In the genomic region with DNA sequence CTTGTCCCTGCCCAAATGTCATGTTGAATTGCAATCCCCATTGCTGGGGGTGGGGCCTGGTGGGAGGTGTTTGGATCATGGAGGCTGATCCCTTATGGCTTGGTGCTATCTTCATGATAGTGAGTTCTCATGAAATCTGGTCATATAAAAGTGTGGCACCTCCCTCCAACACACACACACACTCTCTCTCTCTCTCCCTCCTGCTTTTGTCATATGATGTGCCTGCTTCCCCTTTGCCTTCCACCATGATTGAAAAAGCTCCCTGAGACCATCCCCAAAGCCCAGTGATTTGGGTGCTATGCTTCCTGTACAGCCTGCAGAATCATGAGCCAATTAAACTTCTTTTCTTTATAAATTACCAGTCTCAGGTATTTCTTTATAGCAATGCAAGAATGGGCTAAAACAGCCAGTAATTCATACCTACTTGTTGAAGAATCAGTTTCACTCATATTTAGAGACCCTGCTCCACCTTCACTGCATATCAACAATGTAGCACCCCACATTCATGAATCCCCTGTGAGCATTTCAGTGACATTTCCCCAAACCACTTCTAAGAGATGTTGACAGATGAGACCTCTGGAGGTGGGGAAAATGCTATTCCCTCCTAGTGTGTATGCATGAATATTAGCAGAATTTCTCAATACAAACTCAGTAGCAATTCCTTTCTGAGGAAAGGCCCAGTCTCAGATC, we compare ENCODE assay signal across 21 cellular contexts. TPM values are rescaled to one million over a fixed set of nuclear protein-coding genes. Genes with fewer than 3 reads are reported as not detected.
DNase-seq lines count a peak whose midpoint lies in the region; ATAC-seq and TF ChIP-seq lines count a peak whose summit lies in the region.
"Had no signal": no experiment of that assay in that cellular context is flagged by ENCODE, and none has a peak within 500 bp of the region (broad histone marks: within the 10 kb centered on the region; RNA-seq: fewer than 3 reads in every experiment).

No MANE protein-coding gene starts in this region.

- no peaks in the 10 kb centered on the region for H3K27me3 ChIP-seq in BLaER1
- H3K27me3 ChIP-seq in CD4-positive, alpha-beta T cell (ENCODE audit: control insufficient read depth, insufficient read depth, low read length), result no peaks in the 10 kb centered on the region
- H3K27me3 ChIP-seq in naive thymus-derived CD4-positive, alpha-beta T cell (ENCODE audit: control insufficient read depth in 2 of 2, insufficient read depth in 2 of 2, low read length in 2 of 2), result no peaks in the 10 kb centered on the region
- H3K27me3 ChIP-seq in right atrium auricular region, result no peaks in the 10 kb centered on the region
- H3K27me3 ChIP-seq: gastroesophageal sphincter, SJCRH30, upper lobe of left lung had no signal

- no peak for DNase-seq in CD4-positive, alpha-beta T cell
- DNase-seq in T-helper 17 cell (no peak), right atrium auricular region (ENCODE audit: low spot score) (no peak)
- no peak for DNase-seq in naive thymus-derived CD4-positive, alpha-beta T cell
- DNase-seq: activated CD8-positive, alpha-beta memory T cell treated with anti-CD3 and anti-CD28 coated beads for 24 hours; activated gamma-delta T cell; cerebellar nuclear complex; HCEC 1CT; KG1; NCI-H1048; NCI-H1930; NCI-H345; SJCRH30; upper lobe of left lung; WERI-Rb-1 had no signal

- peak overlapping the region; percentile 97 for H3K27ac Mint-ChIP-seq in CD4-positive, alpha-beta T cell
- peak overlapping the region; percentile 98 for H3K27ac Mint-ChIP-seq in T-helper 17 cell
- H3K27ac Mint-ChIP-seq in naive thymus-derived CD4-positive, alpha-beta T cell, result peak overlapping the region; percentile 62 to 99 (median 93)
- H3K27ac Mint-ChIP-seq: T-helper 2 cell treated with Interferon-gamma antibody and Interleukin-4, amounts not matched to agents 5 μg/mL and 100 μg/mL, for 36 hours had no signal

- no peaks in the 10 kb centered on the region for H3K36me3 Mint-ChIP-seq in CD4-positive, alpha-beta T cell (ENCODE audit: low read depth)
- H3K36me3 Mint-ChIP-seq in T-helper 17 cell (ENCODE audit: low read depth), result no peaks in the 10 kb centered on the region
- H3K36me3 Mint-ChIP-seq in naive thymus-derived CD4-positive, alpha-beta T cell, result peaks cover 0 to 23% (median 3%) of the 10 kb centered on the region in 5 donors

- no peaks in the 10 kb centered on the region for H4K20me1 ChIP-seq in BLaER1

- H3K9me3 ChIP-seq in BLaER1 (peaks cover 19% of the 10 kb centered on the region), T-helper 17 cell (ENCODE audit: control insufficient read depth, low read length, poor library complexity, severe bottlenecking) (no peaks in the 10 kb centered on the region), right atrium auricular region (no peaks in the 10 kb centered on the region)
- H3K9me3 ChIP-seq in CD4-positive, alpha-beta T cell (ENCODE audit: control insufficient read depth, low read length), result no peaks in the 10 kb centered on the region
- no peaks in the 10 kb centered on the region for H3K9me3 ChIP-seq in naive thymus-derived CD4-positive, alpha-beta T cell (ENCODE audit: control insufficient read depth in 2 of 3, low read length in 3 of 3)
- H3K9me3 ChIP-seq: gastroesophageal sphincter, SJCRH30, upper lobe of left lung had no signal

- CTCF ChIA-PET in CD4-positive, alpha-beta T cell (lab: Charles Lee), result interaction anchor here (1.7 to 1.8 kb wide), 2 partner anchors 19 to 50 kb away, joined by 4 read pairs; no protein-coding TSS in a partner anchor
- CTCF ChIA-PET in naive thymus-derived CD4-positive, alpha-beta T cell (lab: Charles Lee), result interaction anchor here (0.6 to 1.7 kb wide), 6 partner anchors 8 to 148 kb away, joined by 3 to 6 read pairs (median 4); no protein-coding TSS in a partner anchor

- H3K4me3 ChIP-seq in BLaER1, result no peak overlapping the region
- H3K4me3 ChIP-seq in naive thymus-derived CD4-positive, alpha-beta T cell (ENCODE audit: low read length), result no peak overlapping the region
- H3K4me3 ChIP-seq in right atrium auricular region, result no peak overlapping the region
- H3K4me3 ChIP-seq: gastroesophageal sphincter, SJCRH30, upper lobe of left lung had no signal

- no peak overlapping the region for H3K9ac ChIP-seq in BLaER1

- H3K36me3 ChIP-seq in BLaER1 (no peaks in the 10 kb centered on the region), right atrium auricular region (peaks cover 2% of the 10 kb centered on the region)
- H3K36me3 ChIP-seq in naive thymus-derived CD4-positive, alpha-beta T cell (ENCODE audit: control insufficient read depth in 2 of 3, insufficient read depth in 3 of 3, low read length in 3 of 3), result no peaks in the 10 kb centered on the region
- H3K36me3 ChIP-seq: gastroesophageal sphincter, SJCRH30, WERI-Rb-1 had no signal

- peaks cover 37% of the 10 kb centered on the region for H3K4me1 ChIP-seq in BLaER1
- H3K4me1 ChIP-seq in naive thymus-derived CD4-positive, alpha-beta T cell (ENCODE audit: control insufficient read depth in 2 of 2, insufficient read depth in 2 of 2, low read length in 2 of 2), result peaks cover 13 to 66% of the 10 kb centered on the region in 2 donors
- no peaks in the 10 kb centered on the region for H3K4me1 ChIP-seq in right atrium auricular region
- H3K4me1 ChIP-seq: gastroesophageal sphincter had no signal

- TF ChIP-seq CTCF in CD4-positive, alpha-beta T cell (IDR thresholded peaks at IDR 0.05), result no peak
- no peak for TF ChIP-seq CTCF in right atrium auricular region (IDR thresholded peaks at IDR 0.05)

- peaks cover 90% of the 10 kb centered on the region for H3K4me1 Mint-ChIP-seq in CD4-positive, alpha-beta T cell (ENCODE audit: low read depth)
- H3K4me1 Mint-ChIP-seq in T-helper 17 cell, result peaks cover 58% of the 10 kb centered on the region
- H3K4me1 Mint-ChIP-seq in naive thymus-derived CD4-positive, alpha-beta T cell, result peaks cover 44 to 87% (median 85%) of the 10 kb centered on the region in 7 donors

- H3K4me3 Mint-ChIP-seq in CD4-positive, alpha-beta T cell, result peak overlapping the region; percentile 50
- no peak overlapping the region for H3K4me3 Mint-ChIP-seq in T-helper 17 cell
- H3K4me3 Mint-ChIP-seq in naive thymus-derived CD4-positive, alpha-beta T cell, result peak overlapping the region in 9 of 10 donors; percentile 4 to 75 (median 47)
- H3K4me3 Mint-ChIP-seq: T-helper 2 cell treated with Interferon-gamma antibody and Interleukin-4, amounts not matched to agents 5 μg/mL and 100 μg/mL, for 36 hours had no signal

- H3K9me3 Mint-ChIP-seq in CD4-positive, alpha-beta T cell, result peaks cover 2% of the 10 kb centered on the region
- peaks cover 0 to 11% (median 0%) of the 10 kb centered on the region in 11 donors for H3K9me3 Mint-ChIP-seq in naive thymus-derived CD4-positive, alpha-beta T cell
- H3K9me3 Mint-ChIP-seq: T-helper 2 cell treated with Interferon-gamma antibody and Interleukin-4, amounts not matched to agents 5 μg/mL and 100 μg/mL, for 36 hours had no signal

- H3K27me3 Mint-ChIP-seq in CD4-positive, alpha-beta T cell, result no peaks in the 10 kb centered on the region
- H3K27me3 Mint-ChIP-seq in T-helper 17 cell, result no peaks in the 10 kb centered on the region
- no peaks in the 10 kb centered on the region for H3K27me3 Mint-ChIP-seq in naive thymus-derived CD4-positive, alpha-beta T cell

- peak overlapping the region; percentile 44 for H3K4me2 ChIP-seq in BLaER1

- H3K27ac ChIP-seq in BLaER1, result no peak overlapping the region
- no peak overlapping the region for H3K27ac ChIP-seq in CD4-positive, alpha-beta T cell (ENCODE audit: low read depth, low read length)
- peak overlapping the region; percentile 34 for H3K27ac ChIP-seq in naive thymus-derived CD4-positive, alpha-beta T cell (ENCODE audit: low read depth, low read length)
- H3K27ac ChIP-seq in right atrium auricular region, result no peak overlapping the region
- H3K27ac ChIP-seq: gastroesophageal sphincter, SJCRH30, upper lobe of left lung, WERI-Rb-1 had no signal

- intact Hi-C loops in CD4-positive, alpha-beta T cell (cut with DNase I, micrococcal nuclease), result no loop called here
- intact Hi-C loops in naive thymus-derived CD4-positive, alpha-beta T cell (cut with micrococcal nuclease), result loop anchor here in 1 of 2 donors (2.0 kb wide), 1 partner anchor 49 kb away; no protein-coding TSS in a partner anchor

- ATAC-seq in CD4-positive, alpha-beta T cell (ENCODE audit: poor library complexity), result no peak
- ATAC-seq in T-helper 17 cell, result no peak
- no peak for ATAC-seq in naive thymus-derived CD4-positive, alpha-beta T cell
- ATAC-seq in GM18909 (IDR thresholded peaks at IDR 0.05; ENCODE audit: poor library complexity, unreplicated experiment), result no peak
- no peak for ATAC-seq in GM21515 (IDR thresholded peaks at IDR 0.05; ENCODE audit: unreplicated experiment)
- ATAC-seq: gastroesophageal sphincter, Panc1 had no signal

- POLR2A ChIA-PET in CD4-positive, alpha-beta T cell (lab: Charles Lee), result interaction anchor here (1.0 to 5.0 kb wide), 10 partner anchors 12 to 62 kb away, joined by 3 to 39 read pairs (median 4); partner anchors contain the start of gene STK17B
- POLR2A ChIA-PET in naive thymus-derived CD4-positive, alpha-beta T cell (lab: Charles Lee), result interaction anchor here (0.6 to 10.7 kb wide), 12 partner anchors 8 to 569 kb away, joined by 3 to 97 read pairs (median 4); partner anchors contain the start of gene SLC39A10

RNA-seq across cellular contexts. Expression of gene STK17B, which starts 54.8 kb away (rescaled TPM):
- total RNA-seq in CD4-positive, alpha-beta T cell, result 100 to 1,000 TPM; 645 to 648 TPM
- total RNA-seq in T-helper 17 cell (100 to 1,000 TPM; 417 to 460 TPM), right atrium auricular region (1 to 10 TPM; 6.7 to 7.9 TPM)
- total RNA-seq in naive thymus-derived CD4-positive, alpha-beta T cell, result 100 to 1,000 TPM; 274 to 513 (median 338) TPM
- polyA plus RNA-seq in naive thymus-derived CD4-positive, alpha-beta T cell, result 100 to 1,000 TPM in 1 of 2 donors, 10 to 100 TPM in 1; 66.0 to 149 TPM

Comparison
In these comparisons a context has a peak if more than half of its experiments do, and no peak if none do; other contexts are left out.
1. RNA of gene STK17B, which starts 54.8 kb away (total RNA-seq): 645 to 648 TPM in CD4-positive, alpha-beta T cell, 417 to 460 TPM in T-helper 17 cell and 274 to 513 TPM in naive thymus-derived CD4-positive, alpha-beta T cell; 6.7 to 7.9 TPM in right atrium auricular region; every median in the first group is over 10 times any median in the second.
2. Peak in every context shown above with its lines, with median percentiles within 50 percentile points of each other: H3K27ac Mint-ChIP-seq.